25 cellular contexts compared by ENCODE assay signal in genomic region chr2:241877197-241877685, GRCh38. TPM values are rescaled to one million over a fixed set of nuclear protein-coding genes. Genes with fewer than 3 reads are reported as not detected.
"Had no signal": no experiment of that assay in that cellular context is flagged by ENCODE, and none has a peak within 500 bp of the region (broad histone marks: within the 10 kb centered on the region; RNA-seq: fewer than 3 reads in every experiment).

No MANE protein-coding gene starts in this region.

- H3K27ac Mint-ChIP-seq: dendritic cell treated with granulocyte-macrophage colony-stimulating factor and Interleukin-4, amounts not matched to agents 40 ng/mL and 50 ng/mL, for 4 days; memory B cell; natural killer cell; stimulated activated naive CD8-positive, alpha-beta T cell treated with anti-CD3 and anti-CD28 coated beads, Interleukin-15, amount 100 ng/mL, for 72 hours had no signal

- H3K4me3 ChIP-seq: colonic mucosa, esophagus muscularis mucosa, gastroesophageal sphincter, heart right ventricle, lung, pancreas, smooth muscle cell, suprapubic skin, transverse colon, upper lobe of right lung, uterus had no signal

- H3K27ac ChIP-seq: colonic mucosa, esophagus muscularis mucosa, foreskin keratinocyte, gastroesophageal sphincter, heart right ventricle, neutrophil, pancreas, suprapubic skin, transverse colon, upper lobe of right lung, uterus had no signal

- H3K4me3 Mint-ChIP-seq: dendritic cell treated with granulocyte-macrophage colony-stimulating factor and Interleukin-4, amounts not matched to agents 40 ng/mL and 50 ng/mL, for 4 days; memory B cell; natural killer cell; stimulated activated naive CD8-positive, alpha-beta T cell treated with anti-CD3 and anti-CD28 coated beads, Interleukin-15, amount 100 ng/mL, for 72 hours had no signal

- H3K27me3 ChIP-seq: colonic mucosa, foreskin keratinocyte, heart right ventricle, pancreas, suprapubic skin, transverse colon, upper lobe of right lung, uterus had no signal

- ATAC-seq: pancreas; sciatic nerve; stimulated activated naive CD8-positive, alpha-beta T cell treated with anti-CD3 and anti-CD28 coated beads, Interleukin-15, amount 100 ng/mL, for 72 hours had no signal

- FAIRE-seq: islet of Langerhans, pancreas had no signal

- H3K36me3 ChIP-seq: colonic mucosa, esophagus muscularis mucosa, gastroesophageal sphincter, heart right ventricle, neutrophil, pancreas, suprapubic skin, transverse colon, upper lobe of right lung, uterus had no signal

- H3K4me1 ChIP-seq: colonic mucosa, foreskin keratinocyte had no signal

- H3K9me3 Mint-ChIP-seq: dendritic cell treated with granulocyte-macrophage colony-stimulating factor and Interleukin-4, amounts not matched to agents 40 ng/mL and 50 ng/mL, for 4 days; memory B cell; natural killer cell; stimulated activated naive CD8-positive, alpha-beta T cell treated with anti-CD3 and anti-CD28 coated beads, Interleukin-15, amount 100 ng/mL, for 72 hours had no signal

- H3K9me3 ChIP-seq: colonic mucosa, esophagus muscularis mucosa, gastroesophageal sphincter, neutrophil, pancreas, suprapubic skin, transverse colon, upper lobe of right lung, uterus had no signal

- H3K36me3 Mint-ChIP-seq: natural killer cell had no signal

- H3K4me2 ChIP-seq: smooth muscle cell had no signal

- H3K27me3 Mint-ChIP-seq: stimulated activated naive CD8-positive, alpha-beta T cell treated with anti-CD3 and anti-CD28 coated beads, Interleukin-15, amount 100 ng/mL, for 72 hours had no signal

RNA-seq across cellular contexts. Expression of gene RTP5, which starts 7.7 kb away (rescaled TPM):
- total RNA-seq: colonic mucosa, endothelial cell of umbilical vein, epithelial cell of proximal tubule, fibroblast of lung, foreskin keratinocyte, gastroesophageal sphincter, heart right ventricle, left colon, pancreas, pulmonary artery endothelial cell, sciatic nerve, smooth muscle cell, suprapubic skin, upper lobe of right lung had no signal
- polyA plus RNA-seq: endothelial cell of umbilical vein, fibroblast of lung, foreskin keratinocyte, smooth muscle cell had no signal

RNA-seq across cellular contexts. Expression of gene PDCD1, which starts 18.5 kb away (rescaled TPM):
- total RNA-seq: endothelial cell of umbilical vein, fibroblast of lung, foreskin keratinocyte, pulmonary artery endothelial cell, smooth muscle cell, suprapubic skin had no signal
- polyA plus RNA-seq: endothelial cell of umbilical vein, fibroblast of lung, foreskin keratinocyte, neural cell, smooth muscle cell had no signal
